In the genomic region with DNA sequence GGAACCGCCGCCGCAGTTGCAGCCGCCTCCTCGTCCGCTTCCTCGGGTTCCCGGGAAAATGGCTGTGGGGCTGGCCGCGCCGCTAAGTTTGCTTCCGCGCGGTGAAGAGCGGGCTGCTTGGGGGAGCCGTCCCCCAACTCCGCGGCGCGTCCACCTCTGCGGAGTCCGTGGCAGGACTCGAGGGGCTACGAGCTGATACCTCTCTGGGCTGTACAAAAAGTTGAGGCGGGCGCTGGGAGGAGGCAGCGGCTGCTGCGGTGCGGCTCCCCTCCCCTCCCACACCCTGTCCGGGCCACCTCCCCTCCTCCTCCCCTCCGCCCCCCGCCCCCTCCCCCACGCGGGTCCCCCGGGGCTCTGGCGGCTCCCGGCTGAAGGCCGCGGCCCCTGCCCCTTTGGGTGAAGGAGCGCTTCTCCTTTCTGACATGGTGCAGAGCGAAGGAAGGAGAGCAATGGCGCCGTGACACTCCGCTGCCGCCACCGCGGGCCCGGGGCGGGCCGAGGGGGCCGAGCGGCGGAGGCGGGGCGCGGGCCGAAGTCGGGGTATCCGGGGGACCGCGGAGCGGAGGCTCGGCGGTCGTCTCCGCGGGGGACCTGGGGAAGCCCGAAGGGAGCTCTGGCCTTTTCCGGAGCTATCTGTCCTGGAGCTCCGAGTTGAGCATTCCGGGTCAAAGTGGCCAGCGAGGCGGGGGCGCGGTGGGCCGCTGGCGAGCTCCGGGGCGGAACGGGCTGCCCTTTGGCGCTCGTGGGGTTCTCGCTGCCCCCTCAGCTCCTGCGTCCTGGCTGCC, we compare ENCODE assay signal across 8 cellular contexts. TPM values are rescaled to one million over a fixed set of nuclear protein-coding genes. Genes with fewer than 3 reads are reported as not detected.
DNase-seq lines count a peak whose midpoint lies in the region; ATAC-seq and TF ChIP-seq lines count a peak whose summit lies in the region.

No MANE protein-coding gene starts in this region.

- H2AFZ ChIP-seq in KMS-11 (ENCODE audit: low read depth): peak overlapping the region; percentile 54

- H3K27me3 Mint-ChIP-seq in stimulated activated naive CD8-positive, alpha-beta T cell treated with anti-CD3 and anti-CD28 coated beads, Interleukin-15, Interleukin-2, amounts not matched to agents 100 ng/mL and 50 ng/mL, for 24 hours: no peaks in the 10 kb centered on the region

- peak overlapping the region; percentile 99 for H3K4me3 Mint-ChIP-seq in stimulated activated naive CD8-positive, alpha-beta T cell treated with anti-CD3 and anti-CD28 coated beads, Interleukin-15, Interleukin-2, amounts not matched to agents 100 ng/mL and 50 ng/mL, for 24 hours

- H3K4me2 ChIP-seq in KMS-11: peak overlapping the region; percentile 66; the same call in 1 of the 2 replicates

- TF ChIP-seq CTCF in KMS-11 (conservative IDR thresholded peaks at IDR 0.05; ENCODE audit: low read depth, low read length) (no peak), mucosa of descending colon (IDR thresholded peaks at IDR 0.05) (no peak)

- H3K9me3 Mint-ChIP-seq in stimulated activated naive CD8-positive, alpha-beta T cell treated with anti-CD3 and anti-CD28 coated beads, Interleukin-15, Interleukin-2, amounts not matched to agents 100 ng/mL and 50 ng/mL, for 24 hours: no peaks in the 10 kb centered on the region

- peaks cover 57% of the 10 kb centered on the region for H3K79me2 ChIP-seq in KMS-11 (ENCODE audit: insufficient read depth, low read depth)

- H3K4me1 ChIP-seq in KMS-11 (ENCODE audit: low read depth, poor library complexity, severe bottlenecking) (peaks cover 19% of the 10 kb centered on the region), mucosa of descending colon (ENCODE audit: low read depth) (peaks cover 29% of the 10 kb centered on the region)

- H3K4me3 ChIP-seq in KMS-11 (IDR thresholded peaks at IDR 0.05; ENCODE audit: insufficient read depth, low read depth, low read length) (no peak overlapping the region), mucosa of descending colon (peak overlapping the region; percentile 97)

- no peaks in the 10 kb centered on the region for H4K20me1 ChIP-seq in KMS-11 (ENCODE audit: insufficient read depth)

- H3K27ac ChIP-seq in KMS-11: peak overlapping the region; percentile 60
- peak overlapping the region; percentile 91 for H3K27ac ChIP-seq in epithelial cell of prostate

- peak overlapping the region; percentile 41; the same call in 1 of the 2 replicates for H3K9ac ChIP-seq in KMS-11

- intact Hi-C loops in mucosa of descending colon (cut with DNase I, micrococcal nuclease): no loop called here

- H3K36me3 ChIP-seq in KMS-11 (ENCODE audit: insufficient read depth) (no peaks in the 10 kb centered on the region), mucosa of descending colon (ENCODE audit: low read depth) (peaks cover 8% of the 10 kb centered on the region)

- H3K27ac Mint-ChIP-seq in stimulated activated naive CD8-positive, alpha-beta T cell treated with anti-CD3 and anti-CD28 coated beads, Interleukin-15, Interleukin-2, amounts not matched to agents 100 ng/mL and 50 ng/mL, for 24 hours: peak overlapping the region; percentile 97

- DNase-seq in 8988T (peak; percentile 30), epithelial cell of prostate (ENCODE audit: low read depth, low spot score) (no peak), mucosa of descending colon (peak; percentile 44 to 70 (median 64))
- DNase-seq in activated CD8-positive, alpha-beta memory T cell treated with anti-CD3 and anti-CD28 coated beads, Interleukin-2, amount 50 U/mL, for 48 hours: peak; percentile 73

- peaks cover 40% of the 10 kb centered on the region for H3K36me3 Mint-ChIP-seq in stimulated activated naive CD8-positive, alpha-beta T cell treated with anti-CD3 and anti-CD28 coated beads, Interleukin-15, Interleukin-2, amounts not matched to agents 100 ng/mL and 50 ng/mL, for 24 hours (ENCODE audit: low read depth)

- peaks cover 40% of the 10 kb centered on the region for H3K4me1 Mint-ChIP-seq in stimulated activated naive CD8-positive, alpha-beta T cell treated with anti-CD3 and anti-CD28 coated beads, Interleukin-15, Interleukin-2, amounts not matched to agents 100 ng/mL and 50 ng/mL, for 24 hours (ENCODE audit: low read depth)

- no peaks in the 10 kb centered on the region for H3K27me3 ChIP-seq in KMS-11 (ENCODE audit: insufficient read depth, low read depth)

- peak; percentile 8 for ATAC-seq in GM18868 (IDR thresholded peaks at IDR 0.05; ENCODE audit: unreplicated experiment)
- ATAC-seq in mucosa of descending colon: peak; percentile 42
- ATAC-seq in HG02840 (IDR thresholded peaks at IDR 0.05; ENCODE audit: low FRiP score, unreplicated experiment): no peak

- H3K9me3 ChIP-seq in mucosa of descending colon: no peaks in the 10 kb centered on the region

RNA-seq across cellular contexts. Expression of a gene that starts 0.7 kb away (rescaled TPM):
- total RNA-seq in mucosa of descending colon: 10 to 100 TPM; 26.3 to 34.6 (median 30.5) TPM

RNA-seq across cellular contexts. Expression of a gene that starts 54.4 kb away (rescaled TPM):
- 100 to 1,000 TPM in 2 of 3 donors, 10 to 100 TPM in 1; 93.2 to 124 (median 105) TPM for total RNA-seq in mucosa of descending colon
